ENCODE assay signal across 18 cellular contexts in genomic region chr15:55703873-55704285, GRCh38. TPM values are rescaled to one million over a fixed set of nuclear protein-coding genes. Genes with fewer than 3 reads are reported as not detected.
DNase-seq lines count a peak whose midpoint lies in the region; ATAC-seq and TF ChIP-seq lines count a peak whose summit lies in the region.
"Had no signal": no experiment of that assay in that cellular context is flagged by ENCODE, and none has a peak within 500 bp of the region (broad histone marks: within the 10 kb centered on the region; RNA-seq: fewer than 3 reads in every experiment).

No MANE protein-coding gene starts in this region.

- TF ChIP-seq CTCF in AG10803 (conservative IDR thresholded peaks at IDR 0.05; ENCODE audit: low read length) = no peak
- no peak for TF ChIP-seq CTCF in cardiac fibroblast (IDR thresholded peaks at IDR 0.05; ENCODE audit: low read depth, low read length)

- WGBS in aorta, 2 donors = 35 to 57% methylated on average over 2 of the region's 2 CpGs

- no peaks in the 10 kb centered on the region for H3K36me3 ChIP-seq in aorta (ENCODE audit: control insufficient read depth in 1 of 2, insufficient read depth in 2 of 2, low read length in 1 of 2)
- H3K36me3 ChIP-seq: ascending aorta, pancreas, tibial artery had no signal

- H3K4me1 ChIP-seq in aorta (ENCODE audit: control insufficient read depth in 1 of 2, insufficient read depth in 2 of 2, low read length in 2 of 2) = no peaks in the 10 kb centered on the region
- H3K4me1 ChIP-seq: ascending aorta, tibial artery had no signal

- H3K4me3 ChIP-seq in AG10803 (ENCODE audit: low read length) (no peak overlapping the region), cardiac fibroblast (replicated peaks in 1 of 2; ENCODE audit: low read depth in 2 of 2, low read length in 2 of 2) (no peak overlapping the region), aorta (ENCODE audit: low read length in 2 of 2) (no peak overlapping the region)
- no peak overlapping the region for H3K4me3 ChIP-seq in Jurkat, Clone E6-1 (ENCODE audit: low read length)
- H3K4me3 ChIP-seq: ascending aorta, pancreas, tibial artery had no signal

- peak; percentile 60 for DNase-seq in AG10803 (ENCODE audit: low read depth)
- peak; percentile 59 for DNase-seq in Jurkat, Clone E6-1 (ENCODE audit: low read depth, low spot score)
- peak; percentile 11 to 19 for DNase-seq in cardiac fibroblast (ENCODE audit: low read depth in 2 of 2)
- peak; percentile 81 for DNase-seq in kidney tubule cell (ENCODE audit: low spot score)
- DNase-seq in aorta = no peak
- no peak for DNase-seq in cerebellar cortex (ENCODE audit: low spot score)
- DNase-seq in left cardiac atrium = no peak
- DNase-seq: activated CD4-positive, alpha-beta T cell treated with anti-CD3 and anti-CD28 coated beads for 36 hours; activated T-cell treated with anti-CD3 and anti-CD28 coated beads, Interleukin-2, amount 50 U/mL, for 72 hours; mesendoderm; NCI-H1436; NCI-H510A; pancreas; PC-3; T-helper 17 cell; tibial artery had no signal

- no peak overlapping the region for H3K27ac ChIP-seq in aorta (ENCODE audit: low read depth in 1 of 2, low read length in 2 of 2)
- H3K27ac ChIP-seq: ascending aorta, pancreas, tibial artery had no signal

- intact Hi-C loops in aorta (cut with DNase I) (no loop called here), left cardiac atrium (cut with DNase I) (no loop called here)

- ATAC-seq in aorta (ENCODE audit: low FRiP score) = no peak
- no peak for ATAC-seq in left cardiac atrium
- ATAC-seq in GM19452 (IDR thresholded peaks at IDR 0.05; ENCODE audit: unreplicated experiment) = no peak
- ATAC-seq: activated CD4-positive, alpha-beta T cell treated with anti-CD3 and anti-CD28 coated beads for 36 hours; activated T-cell treated with anti-CD3 and anti-CD28 coated beads, Interleukin-2, amount 50 U/mL, for 72 hours; pancreas; PC-3; T-helper 17 cell had no signal

- no peaks in the 10 kb centered on the region for H3K27me3 ChIP-seq in aorta (ENCODE audit: control insufficient read depth in 1 of 2, insufficient read depth in 2 of 2, low read length in 1 of 2)
- H3K27me3 ChIP-seq: ascending aorta, pancreas, tibial artery had no signal

- H3K9me3 ChIP-seq in aorta (ENCODE audit: control insufficient read depth, low read length) = no peaks in the 10 kb centered on the region
- H3K9me3 ChIP-seq: ascending aorta, pancreas, tibial artery had no signal

RNA-seq across cellular contexts. Expression of gene PRTG, which starts 39.1 kb away (rescaled TPM):
- polyA plus RNA-seq in Jurkat, Clone E6-1 (2012; ENCODE audit: insufficient read depth, insufficient read length) = 0.73 TPM
- 1 to 10 TPM; 2.1 to 4.4 TPM for total RNA-seq in aorta
- polyA plus RNA-seq in aorta = under 1 TPM in 1 of 2 donors, not detected in 1; 0.13 TPM
- total RNA-seq in left cardiac atrium = 1 to 10 TPM; 1.1 to 1.3 TPM
- total RNA-seq: activated CD4-positive, alpha-beta T cell treated with anti-CD3 and anti-CD28 coated beads for 36 hours; T-helper 17 cell had no signal

Comparison
In these comparisons a context has a peak if more than half of its experiments do, and no peak if none do; other contexts are left out.
1. DNase-seq: peak in AG10803 (single experiment), Jurkat, Clone E6-1 (single experiment), cardiac fibroblast (2 of 2) and kidney tubule cell (single experiment); none in aorta (0 of 2), cerebellar cortex (single experiment) and left cardiac atrium (single experiment).